22 cellular contexts compared by ENCODE assay signal in the genomic region with DNA sequence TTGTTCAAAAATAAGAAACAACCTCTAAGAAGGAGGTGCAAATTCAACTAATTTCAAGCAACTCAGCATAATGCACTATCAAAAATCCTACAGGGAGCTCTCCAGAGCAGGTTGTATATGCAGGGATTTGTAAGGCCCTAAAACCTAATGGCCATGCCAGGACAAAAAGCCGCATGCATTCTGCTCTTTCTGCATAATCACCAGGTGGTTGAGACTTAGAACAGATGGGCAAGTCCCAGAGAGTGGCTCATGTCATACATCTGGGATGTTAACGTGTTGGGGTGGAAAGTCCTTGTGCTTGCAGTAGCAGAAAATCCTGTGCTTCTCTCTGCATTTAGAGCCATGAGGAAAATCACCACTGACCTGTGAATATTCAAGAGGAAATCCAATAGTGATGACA.
"Had no signal": no experiment of that assay in that cellular context is flagged by ENCODE, and none has a peak within 500 bp of the region (broad histone marks: within the 10 kb centered on the region; RNA-seq: fewer than 3 reads in every experiment).

No MANE protein-coding gene starts in this region.

- DNase-seq: cortex of kidney; effector memory CD8-positive, alpha-beta T cell; erythroblast; esophagus squamous epithelium; foreskin melanocyte; hypothalamus; immature natural killer cell; islet precursor cell; kidney glomerular epithelial cell; left colon; left ventricle myocardium inferior; lower lobe of right lung; natural killer cell; occipital lobe; pancreas; right cardiac atrium; spleen; stimulated activated CD4-positive, alpha-beta T cell treated with anti-CD3 and anti-CD28 coated beads, Interleukin-4, amount 100 ng/mL, for 4 hours; stimulated activated naive CD8-positive, alpha-beta T cell treated with anti-CD3 and anti-CD28 coated beads, Interleukin-15, Interleukin-2, amounts not matched to agents 100 U/mL and 50 U/mL, for 24 hours; substantia nigra; upper lobe of left lung had no signal

- H3K4me3 Mint-ChIP-seq: effector memory CD8-positive, alpha-beta T cell; immature natural killer cell; natural killer cell; stimulated activated memory B cell treated with anti-CD40 and anti-IgM and Interleukin-4, amounts not matched to agents 10 μg/mL and 1 μg/mL and 100 μg/mL, for 72 hours had no signal

- ATAC-seq: effector memory CD8-positive, alpha-beta T cell; left colon; lower lobe of right lung; natural killer cell; pancreas; right cardiac atrium; stimulated activated memory B cell treated with anti-CD40 and anti-IgM and Interleukin-4, amounts not matched to agents 10 μg/mL and 1 μg/mL and 100 μg/mL, for 72 hours; stimulated activated naive CD8-positive, alpha-beta T cell treated with anti-CD3 and anti-CD28 coated beads, Interleukin-15, Interleukin-2, amounts not matched to agents 100 U/mL and 50 U/mL, for 24 hours had no signal

- H3K36me3 Mint-ChIP-seq: immature natural killer cell; natural killer cell; stimulated activated memory B cell treated with anti-CD40 and anti-IgM and Interleukin-4, amounts not matched to agents 10 μg/mL and 1 μg/mL and 100 μg/mL, for 72 hours had no signal

- H3K9me3 Mint-ChIP-seq: effector memory CD8-positive, alpha-beta T cell had no signal

- H3K4me1 Mint-ChIP-seq: immature natural killer cell; natural killer cell; stimulated activated memory B cell treated with anti-CD40 and anti-IgM and Interleukin-4, amounts not matched to agents 10 μg/mL and 1 μg/mL and 100 μg/mL, for 72 hours had no signal

- H3K27ac Mint-ChIP-seq: effector memory CD8-positive, alpha-beta T cell; immature natural killer cell; natural killer cell; stimulated activated memory B cell treated with anti-CD40 and anti-IgM and Interleukin-4, amounts not matched to agents 10 μg/mL and 1 μg/mL and 100 μg/mL, for 72 hours had no signal

- H3K27me3 Mint-ChIP-seq: stimulated activated memory B cell treated with anti-CD40 and anti-IgM and Interleukin-4, amounts not matched to agents 10 μg/mL and 1 μg/mL and 100 μg/mL, for 72 hours had no signal
